ENCODE assay signal across 13 cellular contexts in genomic region chrX:108270739-108271396, GRCh38.
A peak's percentile ranks its signal among the peaks of the same experiment; 100 is the strongest.
DNase-seq lines count a peak whose midpoint lies in the region; ATAC-seq and TF ChIP-seq lines count a peak whose summit lies in the region.
"Had no signal": no experiment of that assay in that cellular context is flagged by ENCODE, and none has a peak within 500 bp of the region (broad histone marks: within the 10 kb centered on the region; RNA-seq: fewer than 3 reads in every experiment).

No MANE protein-coding gene starts in this region.

- TF ChIP-seq CTCF in AG10803 (conservative IDR thresholded peaks at IDR 0.05; ENCODE audit: low read length) (no peak), foreskin keratinocyte (conservative IDR thresholded peaks at IDR 0.05) (no peak)

- ATAC-seq in foreskin keratinocyte (peak; percentile 22), GM21825 (IDR thresholded peaks at IDR 0.05; ENCODE audit: unreplicated experiment) (no peak), GM21390 (IDR thresholded peaks at IDR 0.05; ENCODE audit: unreplicated experiment) (no peak)
- ATAC-seq: sciatic nerve; stimulated activated naive B cell treated with anti-CD40 and anti-IgM and Interleukin-4, amounts not matched to agents 10 μg/mL and 1 μg/mL and 100 μg/mL, for 72 hours had no signal

- no peak overlapping the region for H3K4me3 ChIP-seq in AG10803 (ENCODE audit: low read length)

- DNase-seq in AG10803 (ENCODE audit: low read depth) (peak; percentile 17), HCEC 1CT (peak; percentile 22), NCI-H510A (lab: John Stamatoyannopoulos, UW) (peak; percentile 0), foreskin keratinocyte (peak in 1 of 2 donors; percentile 45), globus pallidus (ENCODE audit: low spot score) (no peak), UCSD-AML1 (lab: John Stamatoyannopoulos, UW; ENCODE audit: unreplicated experiment) (no peak)
- DNase-seq: activated CD8-positive, alpha-beta memory T cell treated with anti-CD3 and anti-CD28 coated beads, Interleukin-2, amount 50 U/mL, for 48 hours; dermis blood vessel endothelial cell; MM.1S; stimulated activated naive B cell treated with anti-CD40 and anti-IgM and Interleukin-4, amounts not matched to agents 10 μg/mL and 1 μg/mL and 100 μg/mL, for 72 hours had no signal

- H3K27me3 ChIP-seq in foreskin keratinocyte, result no peaks in the 10 kb centered on the region

- H3K4me1 ChIP-seq in foreskin keratinocyte, result peaks cover 38% of the 10 kb centered on the region

- H3K27ac ChIP-seq in foreskin keratinocyte, result peak overlapping the region; percentile 56

Comparison
In these comparisons a context has a peak if more than half of its experiments do, and no peak if none do; other contexts are left out.
1. DNase-seq: peak in AG10803 (single experiment), HCEC 1CT (single experiment) and NCI-H510A (single experiment); none in globus pallidus (single experiment) and UCSD-AML1 (single experiment).